ENCODE assay signal across 8 cellular contexts in genomic region chr3:183435701-183436100, GRCh38. TPM values are rescaled to one million over a fixed set of nuclear protein-coding genes. Genes with fewer than 3 reads are reported as not detected.
DNase-seq lines count a peak whose midpoint lies in the region; ATAC-seq and TF ChIP-seq lines count a peak whose summit lies in the region.
"Had no signal": no experiment of that assay in that cellular context is flagged by ENCODE, and none has a peak within 500 bp of the region (broad histone marks: within the 10 kb centered on the region; RNA-seq: fewer than 3 reads in every experiment).

No MANE protein-coding gene starts in this region.

- H3K9me3 ChIP-seq in iPS-20b (ENCODE audit: insufficient read depth, low read depth, low read length) = no peaks in the 10 kb centered on the region

- DNase-seq in omental fat pad (ENCODE audit: low spot score) (no peak), superior temporal gyrus (ENCODE audit: extremely low spot score) (no peak), ecto neural progenitor cell (ENCODE audit: low spot score) (no peak)
- DNase-seq: Right ventricle myocardium superior had no signal

- no peak overlapping the region for H3K27ac ChIP-seq in iPS-20b (ENCODE audit: low read length)

- H3K4me3 ChIP-seq in iPS-20b (ENCODE audit: low read length) = peak overlapping the region; percentile 57; the same call in 1 of the 2 replicates

- H3K4me1 ChIP-seq in iPS-20b (ENCODE audit: insufficient read depth, low read length) = peaks cover 21% of the 10 kb centered on the region

- TF ChIP-seq CTCF in omental fat pad (IDR thresholded peaks at IDR 0.05) = no peak

- no peaks in the 10 kb centered on the region for H3K36me3 ChIP-seq in iPS-20b (ENCODE audit: insufficient read depth, low read depth, low read length)

- H3K9ac ChIP-seq in iPS-20b (ENCODE audit: low read depth, low read length) = no peak overlapping the region

- peaks cover 30% of the 10 kb centered on the region for H3K27me3 ChIP-seq in iPS-20b (ENCODE audit: insufficient read depth, low read length)

- ATAC-seq in GM18519 (IDR thresholded peaks at IDR 0.05; ENCODE audit: low FRiP score, unreplicated experiment) = peak; percentile 66
- ATAC-seq in GM21515 (IDR thresholded peaks at IDR 0.05; ENCODE audit: unreplicated experiment) = peak; percentile 89
- ATAC-seq in HG03469 (IDR thresholded peaks at IDR 0.05; ENCODE audit: unreplicated experiment) = peak; percentile 81
- no peak for ATAC-seq in omental fat pad (ENCODE audit: low FRiP score)

RNA-seq across cellular contexts. Expression of gene MCF2L2, which starts 7.3 kb away (rescaled TPM):
- total RNA-seq in omental fat pad = under 1 TPM; under 0.01 to 0.84 (median 0.39) TPM
